ENCODE assay signal across 14 cellular contexts in the genomic region with DNA sequence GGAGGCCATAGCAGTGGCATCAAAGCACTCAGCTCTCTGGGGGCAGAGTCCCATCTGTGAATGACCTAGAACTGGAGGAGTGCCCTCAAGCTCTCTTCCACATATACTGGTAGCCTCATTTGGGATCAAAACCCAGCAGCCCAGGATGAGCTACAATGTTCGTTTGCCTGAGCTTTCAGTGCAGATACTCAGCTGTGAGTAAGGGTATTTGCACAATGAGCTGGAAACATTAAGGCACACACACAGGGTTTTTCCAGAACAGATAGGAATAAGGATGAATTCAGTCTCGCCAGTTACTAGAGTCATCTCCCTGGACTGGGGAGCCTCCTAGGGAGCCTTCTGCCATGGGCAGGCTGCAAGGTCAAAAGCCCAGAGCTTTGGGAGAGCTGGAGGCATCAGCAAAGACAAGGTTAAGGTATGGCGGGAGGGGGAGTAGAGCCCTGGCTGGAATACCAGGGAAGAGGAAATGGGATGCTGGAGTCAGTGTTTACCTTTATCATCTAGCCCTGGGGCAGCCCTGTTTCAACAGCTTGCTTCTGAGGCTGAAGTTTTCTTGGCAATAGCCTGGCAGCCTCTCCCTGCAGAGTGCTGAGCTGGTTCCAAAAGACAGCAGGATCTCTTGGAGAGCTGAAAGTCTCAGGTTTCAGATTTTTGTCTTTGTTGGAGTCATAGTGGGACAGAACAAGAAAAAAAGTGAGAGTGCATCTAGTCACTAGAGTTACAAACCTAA.
DNase-seq lines count a peak whose midpoint lies in the region; ATAC-seq, FAIRE-seq and TF ChIP-seq lines count a peak whose summit lies in the region.
"Had no signal": no experiment of that assay in that cellular context is flagged by ENCODE, and none has a peak within 500 bp of the region (broad histone marks: within the 10 kb centered on the region; RNA-seq: fewer than 3 reads in every experiment).

No MANE protein-coding gene starts in this region.

- no peaks in the 10 kb centered on the region for H3F3A ChIP-seq in PC-3 (ENCODE audit: low read length, unreplicated experiment)

- ATAC-seq in A549 (peak; percentile 58 to 62; a peak in 5 of 6 replicates), PC-3 (peak; percentile 91), GM18502 (IDR thresholded peaks at IDR 0.05; ENCODE audit: poor library complexity, unreplicated experiment) (no peak)
- ATAC-seq: left lung, Right ventricle myocardium inferior had no signal

- intact Hi-C loops in PC-3 (cut with micrococcal nuclease): loop anchor here (5.0 kb wide), 2 partner anchors 147 to 187 kb away; no protein-coding TSS in a partner anchor

- peaks cover 51% of the 10 kb centered on the region for H3K4me1 Mint-ChIP-seq in type B pancreatic cell (ENCODE audit: unreplicated experiment)

- H3K27ac Mint-ChIP-seq in type B pancreatic cell: no peak overlapping the region

- H3K9me2 ChIP-seq in PC-3 (replicated peaks; ENCODE audit: low read length): no peaks in the 10 kb centered on the region

- no peak for TF ChIP-seq POLR2A in A549 (IDR thresholded peaks at IDR 0.05; ENCODE audit: low read length)

- no peak for TF ChIP-seq EP300 in A549 (IDR thresholded peaks at IDR 0.05)

- H3K9me3 ChIP-seq in A549 (no peaks in the 10 kb centered on the region), PC-3 (ENCODE audit: low read length) (no peaks in the 10 kb centered on the region)
- H3K9me3 ChIP-seq: left lung, vagina had no signal

- H4K20me1 ChIP-seq in PC-3 (ENCODE audit: low read length): no peaks in the 10 kb centered on the region

- H2AFZ ChIP-seq in PC-3 (ENCODE audit: low read length): no peak overlapping the region

- no peaks in the 10 kb centered on the region for H3K79me2 ChIP-seq in PC-3 (ENCODE audit: low read length)

- no peaks in the 10 kb centered on the region for H3K36me3 ChIP-seq in PC-3 (ENCODE audit: low read depth, low read length)
- H3K36me3 ChIP-seq: left lung, vagina had no signal

- no TSS peak for BruUV-seq in PC-3 (replicated peaks; lab: Mats Ljungman, UMichigan)

- H3K4me2 ChIP-seq in A549: peak overlapping the region; percentile 42
- peak overlapping the region; percentile 51 for H3K4me2 ChIP-seq in PC-3 (ENCODE audit: low read length)

- H3K36me3 Mint-ChIP-seq in type B pancreatic cell: no peaks in the 10 kb centered on the region

- H3K27ac ChIP-seq in A549 (no peak overlapping the region), PC-3 (ENCODE audit: low read length) (peak overlapping the region; percentile 78), epithelial cell of prostate (peak overlapping the region; percentile 21)
- H3K27ac ChIP-seq: left lung, vagina had no signal

- CTCF ChIA-PET in A549 (lab: Yijun Ruan, JAX) (interaction anchor here (0.9 kb wide), 1 partner anchor 12 kb away, joined by 3 read pairs; no protein-coding TSS in a partner anchor), PC-3 (lab: Charles Lee) (interaction anchor here (0.5 to 1.4 kb wide), 4 partner anchors 87 to 261 kb away, joined by 3 to 8 read pairs (median 3); no protein-coding TSS in a partner anchor)

- H3K9me3 Mint-ChIP-seq in type B pancreatic cell: no peaks in the 10 kb centered on the region

- H3K27me3 ChIP-seq in PC-3 (ENCODE audit: low read length): no peaks in the 10 kb centered on the region
- H3K27me3 ChIP-seq: left lung, vagina had no signal

- peak overlapping the region; percentile 27; the same call in 1 of the 2 replicates for H3K9ac ChIP-seq in PC-3 (ENCODE audit: low read length)

- no peak for FAIRE-seq in A549 (lab: Jason Lieb, UNC)

- TF ChIP-seq RAD21 in A549 (conservative IDR thresholded peaks at IDR 0.05 in 1 of 2, IDR thresholded peaks at IDR 0.05 in 1 of 2): no peak

- POLR2A ChIA-PET in A549 (lab: Yijun Ruan, JAX): no interaction called here
- POLR2A ChIA-PET in PC-3 (lab: Charles Lee; ENCODE audit: unreplicated experiment): interaction anchor here (0.6 kb wide), 2 partner anchors 30 to 188 kb away, joined by 3 read pairs; no protein-coding TSS in a partner anchor

- H3K4me1 ChIP-seq in A549: no peaks in the 10 kb centered on the region
- H3K4me1 ChIP-seq in PC-3 (ENCODE audit: insufficient read depth, low read length): peaks cover 22% of the 10 kb centered on the region
- H3K4me1 ChIP-seq: left lung had no signal

- no peak overlapping the region for H3K4me3 ChIP-seq in A549
- no peak overlapping the region for H3K4me3 ChIP-seq in PC-3 (ENCODE audit: low read length)
- H3K4me3 ChIP-seq: left lung, vagina had no signal

- TF ChIP-seq CTCF in A549 (IDR thresholded peaks at IDR 0.05) (no peak), PC-3 (conservative IDR thresholded peaks at IDR 0.05; ENCODE audit: low read depth, low read length) (no peak), type B pancreatic cell (conservative IDR thresholded peaks at IDR 0.05) (no peak)

- DNase-seq in A549 (ENCODE audit: low read depth in 1 of 2, low spot score in 1 of 2): peak in 1 of 2 experiments; percentile 13
- peak; percentile 43 for DNase-seq in NCI-H1092 (lab: John Stamatoyannopoulos, UW)
- peak; percentile 70 for DNase-seq in PC-3
- no peak for DNase-seq in epithelial cell of prostate (ENCODE audit: low read depth, low spot score)
- DNase-seq in stimulated activated naive CD4-positive, alpha-beta T cell treated with Interleukin-2 at 50 U/mL for 16 hours (lab: John Stamatoyannopoulos, UW): no peak
- DNase-seq in amygdala (lab: John Stamatoyannopoulos, UW): no peak
- DNase-seq in type B pancreatic cell (ENCODE audit: extremely low spot score, unreplicated experiment): no peak
- DNase-seq: activated CD8-positive, alpha-beta memory T cell treated with anti-CD3 and anti-CD28 coated beads, Interleukin-2, amount 50 U/mL, for 4 hours; GF-D8; left lung; NCI-H1105 had no signal

- 11% methylated on average over 3 of the region's 3 CpGs for WGBS in A549 (ENCODE audit: missing lambda C conversion rate)

- peaks cover 12% of the 10 kb centered on the region for H3K27me3 Mint-ChIP-seq in type B pancreatic cell

- H3K4me3 Mint-ChIP-seq in type B pancreatic cell: no peak overlapping the region

TF ChIP-seq in A549, 52 proteins besides CTCF, POLR2A, EP300 and RAD21:
- TF ChIP-seq NFE2L2 (conservative IDR thresholded peaks at IDR 0.05; ENCODE audit: low read length): no peak
- no peak for TF ChIP-seq CEBPB (IDR thresholded peaks at IDR 0.05)
- TF ChIP-seq RCOR1 (IDR thresholded peaks at IDR 0.05; ENCODE audit: low read depth, low read length): no peak
- TF ChIP-seq, protein P1, sequence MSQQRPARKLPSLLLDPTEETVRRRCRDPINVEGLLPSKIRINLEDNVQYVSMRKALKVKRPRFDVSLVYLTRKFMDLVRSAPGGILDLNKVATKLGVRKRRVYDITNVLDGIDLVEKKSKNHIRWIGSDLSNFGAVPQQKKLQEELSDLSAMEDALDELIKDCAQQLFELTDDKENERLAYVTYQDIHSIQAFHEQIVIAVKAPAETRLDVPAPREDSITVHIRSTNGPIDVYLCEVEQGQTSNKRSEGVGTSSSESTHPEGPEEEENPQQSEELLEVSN (IDR thresholded peaks at IDR 0.05; ENCODE audit: borderline replicate concordance, low read depth): no peak
- TF ChIP-seq, protein P2, sequence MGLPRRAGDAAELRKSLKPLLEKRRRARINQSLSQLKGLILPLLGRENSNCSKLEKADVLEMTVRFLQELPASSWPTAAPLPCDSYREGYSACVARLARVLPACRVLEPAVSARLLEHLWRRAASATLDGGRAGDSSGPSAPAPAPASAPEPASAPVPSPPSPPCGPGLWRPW (IDR thresholded peaks at IDR 0.05): no peak
- TF ChIP-seq BHLHE40 (IDR thresholded peaks at IDR 0.05; ENCODE audit: low read depth, low read length): no peak
- no peak for TF ChIP-seq NPAS2 (CRISPR knock-in tag; IDR thresholded peaks at IDR 0.05; ENCODE audit: borderline replicate concordance)
- TF ChIP-seq CBX8 (IDR thresholded peaks at IDR 0.05): no peak
- TF ChIP-seq, protein P3, sequence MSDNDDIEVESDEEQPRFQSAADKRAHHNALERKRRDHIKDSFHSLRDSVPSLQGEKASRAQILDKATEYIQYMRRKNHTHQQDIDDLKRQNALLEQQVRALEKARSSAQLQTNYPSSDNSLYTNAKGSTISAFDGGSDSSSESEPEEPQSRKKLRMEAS (IDR thresholded peaks at IDR 0.05): no peak
- no peak for TF ChIP-seq ZC3H11A (IDR thresholded peaks at IDR 0.05)
- TF ChIP-seq, protein P4, sequence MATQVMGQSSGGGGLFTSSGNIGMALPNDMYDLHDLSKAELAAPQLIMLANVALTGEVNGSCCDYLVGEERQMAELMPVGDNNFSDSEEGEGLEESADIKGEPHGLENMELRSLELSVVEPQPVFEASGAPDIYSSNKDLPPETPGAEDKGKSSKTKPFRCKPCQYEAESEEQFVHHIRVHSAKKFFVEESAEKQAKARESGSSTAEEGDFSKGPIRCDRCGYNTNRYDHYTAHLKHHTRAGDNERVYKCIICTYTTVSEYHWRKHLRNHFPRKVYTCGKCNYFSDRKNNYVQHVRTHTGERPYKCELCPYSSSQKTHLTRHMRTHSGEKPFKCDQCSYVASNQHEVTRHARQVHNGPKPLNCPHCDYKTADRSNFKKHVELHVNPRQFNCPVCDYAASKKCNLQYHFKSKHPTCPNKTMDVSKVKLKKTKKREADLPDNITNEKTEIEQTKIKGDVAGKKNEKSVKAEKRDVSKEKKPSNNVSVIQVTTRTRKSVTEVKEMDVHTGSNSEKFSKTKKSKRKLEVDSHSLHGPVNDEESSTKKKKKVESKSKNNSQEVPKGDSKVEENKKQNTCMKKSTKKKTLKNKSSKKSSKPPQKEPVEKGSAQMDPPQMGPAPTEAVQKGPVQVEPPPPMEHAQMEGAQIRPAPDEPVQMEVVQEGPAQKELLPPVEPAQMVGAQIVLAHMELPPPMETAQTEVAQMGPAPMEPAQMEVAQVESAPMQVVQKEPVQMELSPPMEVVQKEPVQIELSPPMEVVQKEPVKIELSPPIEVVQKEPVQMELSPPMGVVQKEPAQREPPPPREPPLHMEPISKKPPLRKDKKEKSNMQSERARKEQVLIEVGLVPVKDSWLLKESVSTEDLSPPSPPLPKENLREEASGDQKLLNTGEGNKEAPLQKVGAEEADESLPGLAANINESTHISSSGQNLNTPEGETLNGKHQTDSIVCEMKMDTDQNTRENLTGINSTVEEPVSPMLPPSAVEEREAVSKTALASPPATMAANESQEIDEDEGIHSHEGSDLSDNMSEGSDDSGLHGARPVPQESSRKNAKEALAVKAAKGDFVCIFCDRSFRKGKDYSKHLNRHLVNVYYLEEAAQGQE (IDR thresholded peaks at IDR 0.05): no peak
TF ChIP-seq in A549: peak in this region for 0.

Comparison
In these comparisons a context has a peak if more than half of its experiments do, and no peak if none do; other contexts are left out.
1. DNase-seq: peak in NCI-H1092 (single experiment) and PC-3 (single experiment); none in epithelial cell of prostate (single experiment), stimulated activated naive CD4-positive, alpha-beta T cell treated with Interleukin-2 at 50 U/mL for 16 hours (single experiment), amygdala (0 of 56) and type B pancreatic cell (single experiment).
2. H3K27ac ChIP-seq: peak in PC-3 (single experiment) and epithelial cell of prostate (single experiment); none in A549 (0 of 2).